Comparison of ENCODE assay signal across 23 cellular contexts in the genomic region with DNA sequence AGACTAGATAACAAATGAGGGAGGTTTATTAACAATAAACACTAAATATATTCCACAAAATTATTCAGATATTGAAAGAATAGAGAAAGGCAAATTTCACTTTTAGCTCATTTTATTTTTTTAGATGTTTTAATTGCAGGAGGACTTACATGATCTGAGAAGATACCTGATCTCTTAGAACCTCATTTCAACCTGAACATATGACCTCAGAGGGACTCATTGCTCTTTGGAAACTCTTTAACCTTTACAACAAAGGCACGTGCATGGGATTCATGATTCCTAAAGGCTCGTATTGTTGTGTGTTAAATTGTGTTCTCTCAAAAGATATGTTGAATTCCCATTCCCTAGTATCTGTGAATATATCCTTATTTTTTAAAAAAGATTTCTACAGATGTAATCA. TPM values are rescaled to one million over a fixed set of nuclear protein-coding genes. Genes with fewer than 3 reads are reported as not detected.
DNase-seq lines count a peak whose midpoint lies in the region; ATAC-seq and TF ChIP-seq lines count a peak whose summit lies in the region.
"Had no signal": no experiment of that assay in that cellular context is flagged by ENCODE, and none has a peak within 500 bp of the region (broad histone marks: within the 10 kb centered on the region; RNA-seq: fewer than 3 reads in every experiment).

No MANE protein-coding gene starts in this region.

- H3K4me1 Mint-ChIP-seq in activated CD4-positive, alpha-beta T cell treated with anti-CD3 and anti-CD28 coated beads, Interleukin-2, amount 10 ng/mL, durations not matched to agents 24 days and 14 days = peaks cover 19% of the 10 kb centered on the region
- H3K4me1 Mint-ChIP-seq in IgD-negative memory B cell (peaks cover 28 to 32% (median 29%) of the 10 kb centered on the region in 3 donors), nephron progenitor cell (no peaks in the 10 kb centered on the region)
- peaks cover 14% of the 10 kb centered on the region for H3K4me1 Mint-ChIP-seq in activated CD8-positive, alpha-beta T cell treated with anti-CD3 and anti-CD28 coated beads, Interleukin-2, amount 10 ng/mL, durations not matched to agents 7 days and 5 days (ENCODE audit: low read depth)

- DNase-seq in activated CD4-positive, alpha-beta T cell treated with anti-CD3 and anti-CD28 coated beads, Interleukin-2, amount 10 ng/mL, durations not matched to agents 24 days and 14 days = no peak
- DNase-seq in activated CD4-positive, alpha-beta T cell treated with anti-CD3 and anti-CD28 coated beads for 4 hours = no peak
- DNase-seq in activated CD8-positive, alpha-beta T cell treated with anti-CD3 and anti-CD28 coated beads, Interleukin-2, amount 10 ng/mL, durations not matched to agents 7 days and 5 days = no peak
- DNase-seq in nephron progenitor cell (no peak), GF-D8 (lab: John Stamatoyannopoulos, UW) (no peak)
- no peak for DNase-seq in stimulated activated CD4-positive, alpha-beta T cell treated with anti-CD3 and anti-CD28 coated beads, Interleukin-1b, Interleukin-23, amount 100 ng/mL, for 48 hours
- DNase-seq: central memory CD4-positive, alpha-beta T cell; gastrocnemius medialis; hippocampal formation; left colon; mammary epithelial cell; NCI-H1092; NCI-H187; NCI-H2171 treated with DMSO at 0.1 percent for 48 hours; occipital lobe; psoas muscle; sigmoid colon; stomach; thyroid gland had no signal

- H3K4me3 Mint-ChIP-seq in activated CD4-positive, alpha-beta T cell treated with anti-CD3 and anti-CD28 coated beads, Interleukin-2, amount 10 ng/mL, durations not matched to agents 24 days and 14 days = peak overlapping the region; percentile 15
- peak overlapping the region in 2 of 4 donors; percentile 23 to 43 for H3K4me3 Mint-ChIP-seq in IgD-negative memory B cell
- no peak overlapping the region for H3K4me3 Mint-ChIP-seq in activated CD8-positive, alpha-beta T cell treated with anti-CD3 and anti-CD28 coated beads, Interleukin-2, amount 10 ng/mL, durations not matched to agents 7 days and 5 days
- no peak overlapping the region for H3K4me3 Mint-ChIP-seq in nephron progenitor cell
- H3K4me3 Mint-ChIP-seq: CD4-positive, CD25-positive, alpha-beta regulatory T cell; dendritic cell treated with granulocyte-macrophage colony-stimulating factor and Interleukin-4, amounts not matched to agents 40 ng/mL and 50 ng/mL, for 4 days had no signal

- POLR2A ChIA-PET in activated CD8-positive, alpha-beta T cell treated with anti-CD3 and anti-CD28 coated beads, Interleukin-2, amount 10 ng/mL, durations not matched to agents 7 days and 5 days (lab: Charles Lee) = no interaction called here

- peaks cover 9% of the 10 kb centered on the region for H3K9me3 Mint-ChIP-seq in activated CD4-positive, alpha-beta T cell treated with anti-CD3 and anti-CD28 coated beads, Interleukin-2, amount 10 ng/mL, durations not matched to agents 24 days and 14 days
- H3K9me3 Mint-ChIP-seq in IgD-negative memory B cell (peaks cover 0 to 2% (median 0%) of the 10 kb centered on the region in 3 donors), nephron progenitor cell (no peaks in the 10 kb centered on the region)
- H3K9me3 Mint-ChIP-seq in activated CD8-positive, alpha-beta T cell treated with anti-CD3 and anti-CD28 coated beads, Interleukin-2, amount 10 ng/mL, durations not matched to agents 7 days and 5 days (ENCODE audit: insufficient read depth) = peaks cover 2% of the 10 kb centered on the region
- H3K9me3 Mint-ChIP-seq: dendritic cell treated with granulocyte-macrophage colony-stimulating factor and Interleukin-4, amounts not matched to agents 40 ng/mL and 50 ng/mL, for 4 days had no signal

- CTCF ChIA-PET in activated CD8-positive, alpha-beta T cell treated with anti-CD3 and anti-CD28 coated beads, Interleukin-2, amount 10 ng/mL, durations not matched to agents 7 days and 5 days (lab: Charles Lee) = no interaction called here

- intact Hi-C loops in activated CD4-positive, alpha-beta T cell treated with anti-CD3 and anti-CD28 coated beads, Interleukin-2, amount 10 ng/mL, durations not matched to agents 24 days and 14 days (cut with micrococcal nuclease) = loop anchor here (5.0 kb wide), 1 partner anchor 36 kb away; the partner anchor contains the start of gene ITGA4

- H3K27ac Mint-ChIP-seq in activated CD4-positive, alpha-beta T cell treated with anti-CD3 and anti-CD28 coated beads, Interleukin-2, amount 10 ng/mL, durations not matched to agents 24 days and 14 days = peak overlapping the region; percentile 50
- H3K27ac Mint-ChIP-seq in IgD-negative memory B cell = peak overlapping the region in 2 of 3 donors; percentile 62 to 93
- peak overlapping the region; percentile 16 for H3K27ac Mint-ChIP-seq in activated CD8-positive, alpha-beta T cell treated with anti-CD3 and anti-CD28 coated beads, Interleukin-2, amount 10 ng/mL, durations not matched to agents 7 days and 5 days
- H3K27ac Mint-ChIP-seq in nephron progenitor cell = peak overlapping the region; percentile 58

- H3K27me3 Mint-ChIP-seq in activated CD4-positive, alpha-beta T cell treated with anti-CD3 and anti-CD28 coated beads, Interleukin-2, amount 10 ng/mL, durations not matched to agents 24 days and 14 days = no peaks in the 10 kb centered on the region
- H3K27me3 Mint-ChIP-seq in IgD-negative memory B cell (peaks cover 1% of the 10 kb centered on the region), nephron progenitor cell (ENCODE audit: low read depth, poor library complexity) (peaks cover 6% of the 10 kb centered on the region)
- no peaks in the 10 kb centered on the region for H3K27me3 Mint-ChIP-seq in activated CD8-positive, alpha-beta T cell treated with anti-CD3 and anti-CD28 coated beads, Interleukin-2, amount 10 ng/mL, durations not matched to agents 7 days and 5 days (ENCODE audit: low read depth)
- H3K27me3 Mint-ChIP-seq: CD4-positive, CD25-positive, alpha-beta regulatory T cell; dendritic cell treated with granulocyte-macrophage colony-stimulating factor and Interleukin-4, amounts not matched to agents 40 ng/mL and 50 ng/mL, for 4 days had no signal

- TF ChIP-seq CTCF in nephron progenitor cell (IDR thresholded peaks at IDR 0.05) = no peak

- no peaks in the 10 kb centered on the region for H3K36me3 Mint-ChIP-seq in activated CD4-positive, alpha-beta T cell treated with anti-CD3 and anti-CD28 coated beads, Interleukin-2, amount 10 ng/mL, durations not matched to agents 24 days and 14 days (ENCODE audit: low read depth)
- H3K36me3 Mint-ChIP-seq in IgD-negative memory B cell (peaks cover 1% of the 10 kb centered on the region), nephron progenitor cell (ENCODE audit: low read depth) (no peaks in the 10 kb centered on the region)
- H3K36me3 Mint-ChIP-seq in activated CD8-positive, alpha-beta T cell treated with anti-CD3 and anti-CD28 coated beads, Interleukin-2, amount 10 ng/mL, durations not matched to agents 7 days and 5 days (ENCODE audit: low read depth) = no peaks in the 10 kb centered on the region
- H3K36me3 Mint-ChIP-seq: CD4-positive, CD25-positive, alpha-beta regulatory T cell had no signal

- no peak for ATAC-seq in activated CD8-positive, alpha-beta T cell treated with anti-CD3 and anti-CD28 coated beads, Interleukin-2, amount 10 ng/mL, durations not matched to agents 7 days and 5 days
- no peak for ATAC-seq in HG03571 (IDR thresholded peaks at IDR 0.05; ENCODE audit: unreplicated experiment)
- ATAC-seq: gastrocnemius medialis, left colon, psoas muscle had no signal

RNA-seq across cellular contexts. Expression of gene ITGA4, which starts 35.7 kb away (rescaled TPM):
- total RNA-seq in activated CD4-positive, alpha-beta T cell treated with anti-CD3 and anti-CD28 coated beads, Interleukin-2, amount 10 ng/mL, durations not matched to agents 24 days and 14 days = 106 and 109 TPM in 2 replicates
- polyA plus RNA-seq in IgD-negative memory B cell = 129 TPM
- total RNA-seq in activated CD8-positive, alpha-beta T cell treated with anti-CD3 and anti-CD28 coated beads, Interleukin-2, amount 10 ng/mL, durations not matched to agents 7 days and 5 days = 100 to 1,000 TPM; 144 to 152 TPM

Comparison
In these comparisons a context has a peak if more than half of its experiments do, and no peak if none do; other contexts are left out.
1. H3K27ac Mint-ChIP-seq: peak in every context shown above with its lines; median percentile 78 in IgD-negative memory B cell; 58 in nephron progenitor cell; 50 in activated CD4-positive, alpha-beta T cell treated with anti-CD3 and anti-CD28 coated beads, Interleukin-2, amount 10 ng/mL, durations not matched to agents 24 days and 14 days; 16 in activated CD8-positive, alpha-beta T cell treated with anti-CD3 and anti-CD28 coated beads, Interleukin-2, amount 10 ng/mL, durations not matched to agents 7 days and 5 days.